19 cellular contexts compared by ENCODE assay signal in genomic region chr12:122823429-122823828, GRCh38. TPM values are rescaled to one million over a fixed set of nuclear protein-coding genes. Genes with fewer than 3 reads are reported as not detected.
DNase-seq lines count a peak whose midpoint lies in the region; ATAC-seq, FAIRE-seq and TF ChIP-seq lines count a peak whose summit lies in the region.
"Had no signal": no experiment of that assay in that cellular context is flagged by ENCODE, and none has a peak within 500 bp of the region (broad histone marks: within the 10 kb centered on the region; RNA-seq: fewer than 3 reads in every experiment).

No MANE protein-coding gene starts in this region.

- H3K9me3 ChIP-seq in A549 (no peaks in the 10 kb centered on the region), Peyer's patch (no peaks in the 10 kb centered on the region), small intestine (ENCODE audit: control insufficient read depth, low read depth) (no peaks in the 10 kb centered on the region)
- H3K9me3 ChIP-seq: BLaER1 had no signal

- 51% methylated on average over 11 of the region's 11 CpGs for WGBS in A549 (ENCODE audit: missing lambda C conversion rate)
- WGBS in small intestine, 3 donors: 16 to 61% (median 33%) methylated on average over 11 of the region's 11 CpGs

- TF ChIP-seq POLR2A in A549 (IDR thresholded peaks at IDR 0.05; ENCODE audit: low read length): no peak
- TF ChIP-seq POLR2A in Peyer's patch (IDR thresholded peaks at IDR 0.05): no peak

- H3K4me2 ChIP-seq in A549: 0 out of 3 replicates have a peak overlapping the region, but pooled peaks have one; percentile 10

- H3K27ac ChIP-seq in A549: no peak overlapping the region
- peak overlapping the region in 3 of 4 donors; percentile 39 to 79 (median 75) for H3K27ac ChIP-seq in Peyer's patch
- peak overlapping the region in 1 of 2 donors; percentile 24 for H3K27ac ChIP-seq in small intestine (ENCODE audit: low read depth in 1 of 2, low read length in 1 of 2)
- H3K27ac ChIP-seq: BLaER1 had no signal

- TF ChIP-seq RAD21 in A549 (conservative IDR thresholded peaks at IDR 0.05 in 1 of 2, IDR thresholded peaks at IDR 0.05 in 1 of 2): no peak

- CTCF ChIA-PET in A549 (lab: Yijun Ruan, JAX): interaction anchor here (0.9 to 1.1 kb wide), 2 partner anchors 11 to 30 kb away, joined by 4 to 5 read pairs; no protein-coding TSS in a partner anchor

- ATAC-seq in A549 (no peak), HG03460 (IDR thresholded peaks at IDR 0.05; ENCODE audit: unreplicated experiment) (no peak), GM18511 (IDR thresholded peaks at IDR 0.05; ENCODE audit: unreplicated experiment) (no peak)
- ATAC-seq: GM12878 had no signal

- peaks cover 15% of the 10 kb centered on the region; the same call in 2 of the 3 replicates for H3K4me1 ChIP-seq in A549
- no peaks in the 10 kb centered on the region for H3K4me1 ChIP-seq in Peyer's patch
- H3K4me1 ChIP-seq in small intestine (ENCODE audit: control insufficient read depth in 2 of 2, insufficient read depth in 1 of 2, low read depth in 1 of 2, low read length in 1 of 2): no peaks in the 10 kb centered on the region

- FAIRE-seq in A549 (lab: Jason Lieb, UNC) (no peak), small intestine (lab: Jason Lieb, UNC) (no peak)
- FAIRE-seq: A204.1, GM12878, GM19239, H1, HTR-8/SVneo had no signal

- no peak overlapping the region for H3K4me3 ChIP-seq in A549
- peak overlapping the region in 1 of 4 donors; percentile 11 for H3K4me3 ChIP-seq in Peyer's patch
- no peak overlapping the region for H3K4me3 ChIP-seq in small intestine (ENCODE audit: low read depth in 1 of 2, low read length in 2 of 2)
- H3K4me3 ChIP-seq: BLaER1, GM12878 had no signal

- TF ChIP-seq CTCF in A549 (IDR thresholded peaks at IDR 0.05) (no peak), Peyer's patch (IDR thresholded peaks at IDR 0.05) (no peak)

- TF ChIP-seq EP300 in A549 (IDR thresholded peaks at IDR 0.05): no peak

- H3K27me3 ChIP-seq in Peyer's patch: no peaks in the 10 kb centered on the region
- no peaks in the 10 kb centered on the region for H3K27me3 ChIP-seq in small intestine (ENCODE audit: control insufficient read depth in 2 of 2, insufficient read depth in 2 of 2, low read length in 2 of 2)
- H3K27me3 ChIP-seq: BLaER1 had no signal

- POLR2A ChIA-PET in A549 (lab: Yijun Ruan, JAX): no interaction called here

- DNase-seq in A549 (ENCODE audit: low read depth in 1 of 2, low spot score in 1 of 2) (no peak), Peyer's patch (peak in 1 of 3 donors; percentile 34), kidney tubule cell (ENCODE audit: low spot score) (peak; percentile 53), small intestine (peak; percentile 91), NCI-H1694 treated with DMSO at 0.1 percent for 48 hours (lab: John Stamatoyannopoulos, UW) (no peak)
- DNase-seq: AML-193; CD4-positive, alpha-beta memory T cell; DMS79 treated with DMSO at 0.1 percent for 48 hours; EL; H9; KG1 had no signal

- H3K36me3 ChIP-seq in Peyer's patch (no peaks in the 10 kb centered on the region), small intestine (ENCODE audit: control insufficient read depth in 2 of 2, insufficient read depth in 2 of 2, low read length in 2 of 2) (no peaks in the 10 kb centered on the region)
- H3K36me3 ChIP-seq: BLaER1 had no signal

TF ChIP-seq in A549, 52 proteins besides CTCF, POLR2A, EP300 and RAD21:
- TF ChIP-seq NFE2L2 (conservative IDR thresholded peaks at IDR 0.05; ENCODE audit: low read length): no peak
- no peak for TF ChIP-seq RARB (CRISPR knock-in tag; IDR thresholded peaks at IDR 0.05)
- TF ChIP-seq, protein P1, sequence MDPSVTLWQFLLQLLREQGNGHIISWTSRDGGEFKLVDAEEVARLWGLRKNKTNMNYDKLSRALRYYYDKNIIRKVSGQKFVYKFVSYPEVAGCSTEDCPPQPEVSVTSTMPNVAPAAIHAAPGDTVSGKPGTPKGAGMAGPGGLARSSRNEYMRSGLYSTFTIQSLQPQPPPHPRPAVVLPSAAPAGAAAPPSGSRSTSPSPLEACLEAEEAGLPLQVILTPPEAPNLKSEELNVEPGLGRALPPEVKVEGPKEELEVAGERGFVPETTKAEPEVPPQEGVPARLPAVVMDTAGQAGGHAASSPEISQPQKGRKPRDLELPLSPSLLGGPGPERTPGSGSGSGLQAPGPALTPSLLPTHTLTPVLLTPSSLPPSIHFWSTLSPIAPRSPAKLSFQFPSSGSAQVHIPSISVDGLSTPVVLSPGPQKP (IDR thresholded peaks at IDR 0.05; ENCODE audit: low read depth, low read length): no peak
- TF ChIP-seq RFX5 (IDR thresholded peaks at IDR 0.05): no peak
- no peak for TF ChIP-seq JUNB (IDR thresholded peaks at IDR 0.05)
- no peak for TF ChIP-seq BHLHE40 (IDR thresholded peaks at IDR 0.05; ENCODE audit: low read depth, low read length)
- TF ChIP-seq CBX2 (IDR thresholded peaks at IDR 0.05; ENCODE audit: borderline replicate concordance, low read depth): no peak
- no peak for TF ChIP-seq TFCP2L1 (CRISPR knock-in tag; IDR thresholded peaks at IDR 0.05)
- TF ChIP-seq BCL3 (IDR thresholded peaks at IDR 0.05): no peak
- TF ChIP-seq, protein P2, sequence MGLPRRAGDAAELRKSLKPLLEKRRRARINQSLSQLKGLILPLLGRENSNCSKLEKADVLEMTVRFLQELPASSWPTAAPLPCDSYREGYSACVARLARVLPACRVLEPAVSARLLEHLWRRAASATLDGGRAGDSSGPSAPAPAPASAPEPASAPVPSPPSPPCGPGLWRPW (IDR thresholded peaks at IDR 0.05): no peak
- no peak for TF ChIP-seq CHD4 (IDR thresholded peaks at IDR 0.05; ENCODE audit: borderline replicate concordance)
- no peak for TF ChIP-seq RCOR1 (IDR thresholded peaks at IDR 0.05; ENCODE audit: low read depth, low read length)
- no peak for TF ChIP-seq CEBPB (IDR thresholded peaks at IDR 0.05)
- TF ChIP-seq ZNF302 (CRISPR knock-in tag; IDR thresholded peaks at IDR 0.05): no peak
- TF ChIP-seq PHF8 (IDR thresholded peaks at IDR 0.05; ENCODE audit: borderline replicate concordance, low read depth): no peak
- no peak for TF ChIP-seq ZC3H11A (IDR thresholded peaks at IDR 0.05)
- TF ChIP-seq SMC3 (IDR thresholded peaks at IDR 0.05): no peak
- TF ChIP-seq RNF2 (IDR thresholded peaks at IDR 0.05; ENCODE audit: borderline replicate concordance, low read depth): no peak
- no peak for TF ChIP-seq MAFK (IDR thresholded peaks at IDR 0.05; ENCODE audit: partially characterized antibody)

RNA-seq across cellular contexts. Expression of gene HIP1R, which starts 11.8 kb away (rescaled TPM):
- polyA plus RNA-seq in A549 (2011; rRNA removed) (9.0 and 10.3 TPM in 2 replicates), A549 (2017; fragmentation: RNase III; extraction: RNeasy Plus Mini Kit Qiagen cat#74134 plus additional on column Dnase treatment) (9.1 to 11.2 TPM (median 10.6 TPM) in 3 replicates), small intestine (100 to 1,000 TPM in 2 of 3 donors, 10 to 100 TPM in 1; 71.2 to 284 (median 126) TPM)
- 14.6 and 16.8 TPM in 2 replicates for polyA plus RNA-seq in A549 (2012; cell fraction: cytosol; rRNA removed)
- 85.5 and 100 TPM in 2 replicates for polyA plus RNA-seq in A549 (2012; cell fraction: nucleus; rRNA removed)
- 18.0 and 19.9 TPM in 2 replicates for polyA minus RNA-seq in A549 (2011; rRNA and poly(A)+ RNA removed)
- total RNA-seq in Peyer's patch: 100 to 1,000 TPM; 208 to 265 (median 238) TPM

RNA-seq across cellular contexts. Expression of gene CCDC62, which starts 49.1 kb away (rescaled TPM):
- 0.12 and 0.18 TPM in 2 replicates for polyA plus RNA-seq in A549 (2011; rRNA removed)
- polyA plus RNA-seq in A549 (2012; cell fraction: cytosol; rRNA removed): 0.03 TPM in 2 replicates
- 0.04 and 0.05 TPM in 2 replicates for polyA plus RNA-seq in A549 (2012; cell fraction: nucleus; rRNA removed)
- polyA plus RNA-seq in A549 (2017; fragmentation: RNase III; extraction: RNeasy Plus Mini Kit Qiagen cat#74134 plus additional on column Dnase treatment): 0.08 to 0.19 TPM (median 0.17 TPM) in 3 replicates
- 0.34 and 0.50 TPM in 2 replicates for polyA minus RNA-seq in A549 (2011; rRNA and poly(A)+ RNA removed)
- total RNA-seq in Peyer's patch: 1 to 10 TPM in 2 of 4 donors, under 1 TPM in 1, not detected in 1; 0.35 to 8.3 (median 1.1) TPM
- polyA plus RNA-seq in small intestine: under 1 TPM in 2 of 3 donors, not detected in 1; 0.13 to 0.27 TPM

Comparison
In these comparisons a context has a peak if more than half of its experiments do, and no peak if none do; other contexts are left out.
1. DNase-seq: peak in kidney tubule cell (single experiment) and small intestine (single experiment); none in A549 (0 of 2) and NCI-H1694 treated with DMSO at 0.1 percent for 48 hours (single experiment).
2. H3K27ac ChIP-seq: peak in Peyer's patch (3 of 4); none in A549 (0 of 2).